Comparison of ENCODE assay signal across 1 cellular context in genomic region chr20:3890999-3891929, GRCh38.
TF ChIP-seq lines count a peak whose summit lies in the region.

No MANE protein-coding gene starts in this region.

TF ChIP-seq in H1, 55 proteins besides CTCF, POLR2A, EP300 and RAD21:
- TF ChIP-seq TAF1 (IDR thresholded peaks at IDR 0.05; ENCODE audit: low read depth, low read length) (no peak), TCF12 (IDR thresholded peaks at IDR 0.05; ENCODE audit: low read depth, low read length) (no peak), SP1 (IDR thresholded peaks at IDR 0.05; ENCODE audit: low read depth, low read length) (no peak), JUN (IDR thresholded peaks at IDR 0.05; ENCODE audit: low read depth, low read length) (no peak), FOSL1 (IDR thresholded peaks at IDR 0.05; ENCODE audit: insufficient read depth, low read depth, low read length) (no peak), CBX8 (IDR thresholded peaks at IDR 0.05; ENCODE audit: borderline replicate concordance, low read depth, low read length) (no peak), SIX5 (IDR thresholded peaks at IDR 0.05; ENCODE audit: low read depth, low read length) (no peak), CHD1 (IDR thresholded peaks at IDR 0.05; ENCODE audit: low read depth, low read length) (no peak), GTF2F1 (IDR thresholded peaks at IDR 0.05; ENCODE audit: borderline replicate concordance, low read depth, low read length) (no peak)
